In genomic region chr7:8913687-8914086, GRCh38 we compare ENCODE assay signal across 20 cellular contexts.
A peak's percentile ranks its signal among the peaks of the same experiment; 100 is the strongest.
DNase-seq lines count a peak whose midpoint lies in the region; ATAC-seq and TF ChIP-seq lines count a peak whose summit lies in the region.
"Had no signal": no experiment of that assay in that cellular context is flagged by ENCODE, and none has a peak within 500 bp of the region (broad histone marks: within the 10 kb centered on the region; RNA-seq: fewer than 3 reads in every experiment).

No MANE protein-coding gene starts in this region.

- POLR2A ChIA-PET in WTC11 (lab: Charles Lee): interaction anchor here (0.6 kb wide), 1 partner anchor 81 kb away, joined by 7 read pairs; no protein-coding TSS in a partner anchor

- H3K4me3 ChIP-seq in smooth muscle cell: no peak overlapping the region
- H3K4me3 ChIP-seq in WERI-Rb-1 (ENCODE audit: low read depth, low read length): no peak overlapping the region
- no peak overlapping the region for H3K4me3 ChIP-seq in stomach
- H3K4me3 ChIP-seq: BLaER1 treated with 17β-estradiol and CSF1 and Interleukin-3, amounts not matched to agents 10 nM and 100 nM; MG63 had no signal

- no peaks in the 10 kb centered on the region for H3F3A ChIP-seq in smooth muscle cell (ENCODE audit: low read depth)

- H3K9me3 Mint-ChIP-seq in WTC11: peaks cover 5% of the 10 kb centered on the region

- TF ChIP-seq EP300 in stomach (IDR thresholded peaks at IDR 0.05): no peak

- H3K36me3 ChIP-seq in smooth muscle cell (ENCODE audit: low read depth): no peaks in the 10 kb centered on the region
- no peaks in the 10 kb centered on the region for H3K36me3 ChIP-seq in WERI-Rb-1
- no peaks in the 10 kb centered on the region for H3K36me3 ChIP-seq in stomach
- H3K36me3 ChIP-seq: BLaER1 treated with 17β-estradiol and CSF1 and Interleukin-3, amounts not matched to agents 10 nM and 100 nM; MG63 had no signal

- intact Hi-C loops in stomach (cut with DNase I; ENCODE audit: low total_unique reads): no loop called here

- H3K4me1 ChIP-seq in smooth muscle cell (ENCODE audit: low read depth) (no peaks in the 10 kb centered on the region), stomach (no peaks in the 10 kb centered on the region)
- H3K4me1 ChIP-seq: BLaER1 treated with 17β-estradiol and CSF1 and Interleukin-3, amounts not matched to agents 10 nM and 100 nM; Caco-2 had no signal

- WGBS in smooth muscle cell (ENCODE audit: low lambda C conversion rate): 26% methylated on average over 2 of the region's 2 CpGs
- 8 to 42% (median 28%) methylated on average over 2 of the region's 2 CpGs for WGBS in stomach, 5 donors

- ATAC-seq in WTC11: no peak
- ATAC-seq: Panc1 had no signal

- H3K36me3 Mint-ChIP-seq in WTC11: no peaks in the 10 kb centered on the region
- H3K36me3 Mint-ChIP-seq: CD4-positive, alpha-beta memory T cell had no signal

- H4K20me1 ChIP-seq in smooth muscle cell (ENCODE audit: low read depth): no peaks in the 10 kb centered on the region
- H4K20me1 ChIP-seq: BLaER1 treated with 17β-estradiol and CSF1 and Interleukin-3, amounts not matched to agents 10 nM and 100 nM had no signal

- H3K79me2 ChIP-seq in smooth muscle cell (ENCODE audit: low read depth): no peaks in the 10 kb centered on the region

- DNase-seq in DMS 273 (lab: John Stamatoyannopoulos, UW; ENCODE audit: unreplicated experiment): peak; percentile 3
- no peak for DNase-seq in DMS 273 treated with DMSO at 0.1 percent for 48 hours (lab: John Stamatoyannopoulos, UW)
- peak; percentile 24 for DNase-seq in NCI-H526 treated with DMSO at 0.1 percent for 48 hours (lab: John Stamatoyannopoulos, UW)
- DNase-seq in WTC11 (ENCODE audit: low spot score): no peak
- DNase-seq in smooth muscle cell (lab: John Stamatoyannopoulos, UW; ENCODE audit: unreplicated experiment): no peak
- DNase-seq in WERI-Rb-1: no peak
- DNase-seq in stomach: no peak
- no peak for DNase-seq in OCI-M2 (lab: John Stamatoyannopoulos, UW; ENCODE audit: unreplicated experiment)
- DNase-seq: ACHN; Caco-2; CD4-positive, alpha-beta memory T cell; DMS153; GOT3; MG63; NCI-H1694; NCI-H748 treated with DMSO at 0.1 percent for 48 hours; SIG-M5 had no signal

- H3K27me3 ChIP-seq in smooth muscle cell (ENCODE audit: low read depth): no peaks in the 10 kb centered on the region
- H3K27me3 ChIP-seq in WERI-Rb-1 (ENCODE audit: insufficient read depth, low read depth, severe bottlenecking): no peaks in the 10 kb centered on the region
- no peaks in the 10 kb centered on the region for H3K27me3 ChIP-seq in stomach
- H3K27me3 ChIP-seq: BLaER1 treated with 17β-estradiol and CSF1 and Interleukin-3, amounts not matched to agents 10 nM and 100 nM; MG63 had no signal

- H3K27ac ChIP-seq in smooth muscle cell (ENCODE audit: low read depth) (no peak overlapping the region), WERI-Rb-1 (no peak overlapping the region), stomach (no peak overlapping the region)
- H3K27ac ChIP-seq: 22Rv1; BLaER1 treated with 17β-estradiol and CSF1 and Interleukin-3, amounts not matched to agents 10 nM and 100 nM had no signal

- no peak overlapping the region for H3K4me3 Mint-ChIP-seq in WTC11
- H3K4me3 Mint-ChIP-seq: CD4-positive, alpha-beta memory T cell had no signal

- peak overlapping the region; percentile 49; the same call in 1 of the 2 replicates for H3K27ac Mint-ChIP-seq in WTC11
- H3K27ac Mint-ChIP-seq: CD4-positive, alpha-beta memory T cell had no signal

- no peak for TF ChIP-seq POLR2A in stomach (IDR thresholded peaks at IDR 0.05)

- peaks cover 9% of the 10 kb centered on the region for H3K4me1 Mint-ChIP-seq in WTC11
- H3K4me1 Mint-ChIP-seq: CD4-positive, alpha-beta memory T cell had no signal

- TF ChIP-seq CTCF in WTC11 (IDR thresholded peaks at IDR 0.05) (no peak), smooth muscle cell (IDR thresholded peaks at IDR 0.05; ENCODE audit: borderline replicate concordance, insufficient read depth, poor library complexity, severe bottlenecking) (no peak), WERI-Rb-1 (IDR thresholded peaks at IDR 0.05; ENCODE audit: low read depth, low read length) (no peak), stomach (IDR thresholded peaks at IDR 0.05) (no peak)

- no peak overlapping the region for H3K4me2 ChIP-seq in smooth muscle cell
- H3K4me2 ChIP-seq: BLaER1 treated with 17β-estradiol and CSF1 and Interleukin-3, amounts not matched to agents 10 nM and 100 nM had no signal

- CTCF ChIA-PET in WTC11 (lab: Charles Lee): no interaction called here

- H3K27me3 Mint-ChIP-seq in WTC11 (ENCODE audit: low read depth): no peaks in the 10 kb centered on the region
- H3K27me3 Mint-ChIP-seq: CD4-positive, alpha-beta memory T cell had no signal

- no peak overlapping the region for H3K9ac ChIP-seq in smooth muscle cell (ENCODE audit: low read depth)
- H3K9ac ChIP-seq: BLaER1 treated with 17β-estradiol and CSF1 and Interleukin-3, amounts not matched to agents 10 nM and 100 nM had no signal

- H2AFZ ChIP-seq in smooth muscle cell (ENCODE audit: low read depth): peak overlapping the region; percentile 69

- H3K9me3 ChIP-seq in smooth muscle cell (replicated peaks; ENCODE audit: low read depth) (no peaks in the 10 kb centered on the region), WERI-Rb-1 (ENCODE audit: severe bottlenecking) (no peaks in the 10 kb centered on the region), stomach (no peaks in the 10 kb centered on the region)
- H3K9me3 ChIP-seq: BLaER1 treated with 17β-estradiol and CSF1 and Interleukin-3, amounts not matched to agents 10 nM and 100 nM; Caco-2; MG63 had no signal

TF ChIP-seq in WTC11, 78 proteins besides CTCF, POLR2A, EP300 and RAD21 (continues in another document):
- no peak for TF ChIP-seq NR3C1 (CRISPR knock-in tag; conservative IDR thresholded peaks at IDR 0.05; ENCODE audit: low read depth)
- TF ChIP-seq NR2C2 (CRISPR knock-in tag; IDR thresholded peaks at IDR 0.05): no peak
- TF ChIP-seq STAT6 (CRISPR knock-in tag; conservative IDR thresholded peaks at IDR 0.05; ENCODE audit: low read depth): no peak
- no peak for TF ChIP-seq NR1H2 (CRISPR knock-in tag; IDR thresholded peaks at IDR 0.05)
- TF ChIP-seq PREB (CRISPR knock-in tag; IDR thresholded peaks at IDR 0.05; ENCODE audit: borderline replicate concordance): no peak
- TF ChIP-seq ZNF512 (CRISPR knock-in tag; IDR thresholded peaks at IDR 0.05; ENCODE audit: borderline replicate concordance): no peak
- no peak for TF ChIP-seq SMAD3 (CRISPR knock-in tag; IDR thresholded peaks at IDR 0.05; ENCODE audit: borderline replicate concordance)
- TF ChIP-seq ZNF138 (CRISPR knock-in tag; conservative IDR thresholded peaks at IDR 0.05): no peak

Comparison
In these comparisons a context has a peak if more than half of its experiments do, and no peak if none do; other contexts are left out.
1. DNase-seq: peak in DMS 273 (single experiment) and NCI-H526 treated with DMSO at 0.1 percent for 48 hours (single experiment); none in DMS 273 treated with DMSO at 0.1 percent for 48 hours (single experiment), WTC11 (single experiment), smooth muscle cell (single experiment), WERI-Rb-1 (single experiment), stomach (single experiment) and OCI-M2 (single experiment).